In genomic region chr7:139488810-139489209, GRCh38 we compare ENCODE assay signal across 18 cellular contexts. TPM values are rescaled to one million over a fixed set of nuclear protein-coding genes. Genes with fewer than 3 reads are reported as not detected.
A peak's percentile ranks its signal among the peaks of the same experiment; 100 is the strongest.
DNase-seq lines count a peak whose midpoint lies in the region; ATAC-seq and TF ChIP-seq lines count a peak whose summit lies in the region.
"Had no signal": no experiment of that assay in that cellular context is flagged by ENCODE, and none has a peak within 500 bp of the region (broad histone marks: within the 10 kb centered on the region; RNA-seq: fewer than 3 reads in every experiment).

No MANE protein-coding gene starts in this region.

- intact Hi-C loops in vagina (cut with DNase I): no loop called here

- H3K4me3 Mint-ChIP-seq in activated T-cell treated with anti-CD3 and anti-CD28 coated beads, Interleukin-2, amount 50 U/mL, for 72 hours: no peak overlapping the region
- H3K4me3 Mint-ChIP-seq: CD4-positive, alpha-beta T cell; H9 had no signal

- no peaks in the 10 kb centered on the region for H3K79me2 ChIP-seq in mesendoderm (ENCODE audit: control insufficient read depth, insufficient read depth, low read length)

- H2BK5ac ChIP-seq in mesendoderm (ENCODE audit: low read length): no peak overlapping the region

- H3K27ac Mint-ChIP-seq in activated T-cell treated with anti-CD3 and anti-CD28 coated beads, Interleukin-2, amount 50 U/mL, for 72 hours: peak overlapping the region; percentile 44
- H3K27ac Mint-ChIP-seq: CD4-positive, alpha-beta T cell; H9 had no signal

- H3K27me3 ChIP-seq in mesendoderm (ENCODE audit: insufficient read depth, low read length, poor library complexity) (no peaks in the 10 kb centered on the region), vagina (no peaks in the 10 kb centered on the region)

- H3K18ac ChIP-seq in mesendoderm (ENCODE audit: low read length): no peak overlapping the region

- no peak overlapping the region for H3K27ac ChIP-seq in mesendoderm (ENCODE audit: low read depth, low read length)
- H3K27ac ChIP-seq in vagina: no peak overlapping the region
- H3K27ac ChIP-seq: PC-9 had no signal

- H3K36me3 Mint-ChIP-seq in activated T-cell treated with anti-CD3 and anti-CD28 coated beads, Interleukin-2, amount 50 U/mL, for 72 hours (ENCODE audit: insufficient read depth in 2 of 2): peaks cover 0 to 2% of the 10 kb centered on the region in 2 donors

- H3K4me3 ChIP-seq in epithelial cell of proximal tubule (ENCODE audit: low read depth, low read length) (no peak overlapping the region), mesendoderm (ENCODE audit: low read length) (no peak overlapping the region), vagina (no peak overlapping the region)
- H3K4me3 ChIP-seq: PC-9 had no signal

- no peaks in the 10 kb centered on the region for H3K79me1 ChIP-seq in mesendoderm (ENCODE audit: low read length)

- no peak overlapping the region for H3K9ac ChIP-seq in mesendoderm (ENCODE audit: low read length)

- H2BK15ac ChIP-seq in mesendoderm (replicated peaks; ENCODE audit: low read depth): no peak overlapping the region

- H3K9me3 Mint-ChIP-seq in activated T-cell treated with anti-CD3 and anti-CD28 coated beads, Interleukin-2, amount 50 U/mL, for 72 hours: peaks cover 4 to 8% of the 10 kb centered on the region in 2 donors

- no peak overlapping the region for H3K23ac ChIP-seq in mesendoderm (ENCODE audit: low read length)

- H3K27me3 Mint-ChIP-seq in activated T-cell treated with anti-CD3 and anti-CD28 coated beads, Interleukin-2, amount 50 U/mL, for 72 hours (ENCODE audit: low read depth): peaks cover 29% of the 10 kb centered on the region

- H3K36me3 ChIP-seq in mesendoderm (ENCODE audit: control insufficient read depth, insufficient read depth, low read length): no peaks in the 10 kb centered on the region
- H3K36me3 ChIP-seq in vagina: no peaks in the 10 kb centered on the region

- H4K5ac ChIP-seq in mesendoderm (ENCODE audit: low read length): no peak overlapping the region

- peaks cover 6% of the 10 kb centered on the region for H3K9me3 ChIP-seq in vagina

- H2AK5ac ChIP-seq in mesendoderm (ENCODE audit: low read length): no peak overlapping the region

- H4K8ac ChIP-seq in mesendoderm (ENCODE audit: low read depth, low read length): no peak overlapping the region

- H3K56ac ChIP-seq in mesendoderm (ENCODE audit: low read length): no peak overlapping the region

- no peak for TF ChIP-seq POLR2A in vagina (IDR thresholded peaks at IDR 0.05)

- TF ChIP-seq CTCF in epithelial cell of proximal tubule (conservative IDR thresholded peaks at IDR 0.05; ENCODE audit: low read depth, low read length) (no peak), vagina (IDR thresholded peaks at IDR 0.05) (no peak)

- no peak for DNase-seq in activated T-cell treated with anti-CD3 and anti-CD28 coated beads, Interleukin-2, amount 50 U/mL, for 72 hours
- DNase-seq in activated T-cell treated with anti-CD3 and anti-CD28 coated beads for 4 hours (no peak), epithelial cell of proximal tubule (ENCODE audit: low read depth) (peak; percentile 88), mesendoderm (peak; percentile 64), vagina (ENCODE audit: extremely low spot score in 2 of 2) (no peak), NCI-H748 (lab: John Stamatoyannopoulos, UW; ENCODE audit: unreplicated experiment) (no peak), cerebellar nuclear complex (lab: John Stamatoyannopoulos, UW) (no peak), hepatic stellate cell (ENCODE audit: low spot score) (no peak)
- DNase-seq: CD4-positive, alpha-beta T cell; H9; KG1; NCI-H1092 treated with DMSO at 0.1 percent for 48 hours; NCI-H1694 treated with DMSO at 0.1 percent for 48 hours; NCI-H524; NK-92 treated with Interleukin-12 subunit alpha and Interleukin-12 subunit beta, amount 100 ng/mL, for 24 hours; PC-9 had no signal

- no peak overlapping the region for H2BK120ac ChIP-seq in mesendoderm (ENCODE audit: low read depth, low read length)

- no peaks in the 10 kb centered on the region for H3K4me1 Mint-ChIP-seq in activated T-cell treated with anti-CD3 and anti-CD28 coated beads, Interleukin-2, amount 50 U/mL, for 72 hours (ENCODE audit: low read depth)

- no CpG with 5 or more reads among the region's 4 CpGs for WGBS in mesendoderm (ENCODE audit: extremely low coverage, insufficient coverage, low lambda C conversion rate)

- H3K4me2 ChIP-seq in mesendoderm (ENCODE audit: low read length): no peak overlapping the region
- H3K4me2 ChIP-seq: PC-9 had no signal

- H3K4me1 ChIP-seq in mesendoderm (ENCODE audit: control insufficient read depth, low read depth, low read length) (no peaks in the 10 kb centered on the region), vagina (peaks cover 5% of the 10 kb centered on the region)

- H3K4ac ChIP-seq in mesendoderm (ENCODE audit: low read depth, low read length): no peak overlapping the region

- ATAC-seq in activated T-cell treated with anti-CD3 and anti-CD28 coated beads, Interleukin-2, amount 50 U/mL, for 72 hours (replicated peaks in 1 of 2): no peak

RNA-seq across cellular contexts. Expression of gene KLRG2, which starts 5.3 kb away (rescaled TPM):
- total RNA-seq in activated T-cell treated with anti-CD3 and anti-CD28 coated beads, Interleukin-2, amount 50 U/mL, for 72 hours: under 1 TPM in 1 of 2 donors, not detected in 1; 0.22 TPM
- 0.92 and 2.0 TPM in 2 replicates for total RNA-seq in epithelial cell of proximal tubule
- 5.4 TPM for polyA plus RNA-seq in mesendoderm (2013, experiment 1 of 2)
- 5.8 TPM for polyA plus RNA-seq in mesendoderm (2013, experiment 2 of 2)
- total RNA-seq in vagina: 6.6 TPM
- total RNA-seq: A673; CD4-positive, alpha-beta T cell had no signal

RNA-seq across cellular contexts. Expression of gene CLEC2L, which starts 34.7 kb away (rescaled TPM):
- not detected for total RNA-seq in activated T-cell treated with anti-CD3 and anti-CD28 coated beads, Interleukin-2, amount 50 U/mL, for 72 hours
- not detected in 2 replicates for total RNA-seq in epithelial cell of proximal tubule
- polyA plus RNA-seq in mesendoderm (2013, experiment 1 of 2): 0.03 TPM
- polyA plus RNA-seq in mesendoderm (2013, experiment 2 of 2): 0.06 TPM
- not detected for total RNA-seq in vagina
- total RNA-seq: A673; CD4-positive, alpha-beta T cell; M059J; PC-9 had no signal

Comparison
In these comparisons a context has a peak if more than half of its experiments do, and no peak if none do; other contexts are left out.
1. DNase-seq: peak in epithelial cell of proximal tubule (single experiment) and mesendoderm (single experiment); none in activated T-cell treated with anti-CD3 and anti-CD28 coated beads, Interleukin-2, amount 50 U/mL, for 72 hours (0 of 2), activated T-cell treated with anti-CD3 and anti-CD28 coated beads for 4 hours (single experiment), vagina (0 of 2), NCI-H748 (single experiment), cerebellar nuclear complex (0 of 2) and hepatic stellate cell (single experiment).